In genomic region chr15:84570164-84570692, GRCh38 we compare ENCODE assay signal across 8 cellular contexts. TPM values are rescaled to one million over a fixed set of nuclear protein-coding genes. Genes with fewer than 3 reads are reported as not detected.
DNase-seq lines count a peak whose midpoint lies in the region; ATAC-seq and TF ChIP-seq lines count a peak whose summit lies in the region.

No MANE protein-coding gene starts in this region.

- peaks cover 45% of the 10 kb centered on the region for H3K79me2 ChIP-seq in GM23248 (ENCODE audit: insufficient read depth)

- H3K9me3 ChIP-seq in GM23248 (ENCODE audit: low read depth) (no peaks in the 10 kb centered on the region), ascending aorta (no peaks in the 10 kb centered on the region)

- H3K27ac ChIP-seq in GM23248, result peak overlapping the region; percentile 92
- H3K27ac ChIP-seq in ascending aorta, result peak overlapping the region; percentile 97 to 98

- no peak for ATAC-seq in HG02763 (IDR thresholded peaks at IDR 0.05; ENCODE audit: unreplicated experiment)

- H3K4me3 ChIP-seq in GM23248 (peak overlapping the region; percentile 91), ascending aorta (peak overlapping the region; percentile 73 to 89), skeletal muscle cell (ENCODE audit: low read depth, low read length) (peak overlapping the region; percentile 66)

- intact Hi-C loops in ascending aorta (cut with DNase I), result no loop called here

- no peak for TF ChIP-seq CTCF in ascending aorta (IDR thresholded peaks at IDR 0.05)

- H2AFZ ChIP-seq in GM23248, result peak overlapping the region; percentile 94

- no peaks in the 10 kb centered on the region for H4K20me1 ChIP-seq in GM23248 (ENCODE audit: insufficient read depth)

- DNase-seq in AG20443 (ENCODE audit: low spot score) (peak; percentile 61), GM23248 (peak; percentile 76), T-helper 1 cell (peak; percentile 13 to 58 (median 41)), ascending aorta (ENCODE audit: low spot score in 2 of 2) (peak in 1 of 2 donors; percentile 80), hepatic stellate cell (ENCODE audit: low spot score) (peak; percentile 24), skeletal muscle cell (ENCODE audit: low read depth) (no peak), A172 (ENCODE audit: low spot score) (no peak)

- H3K9ac ChIP-seq in GM23248, result peak overlapping the region; percentile 96

- H3K36me3 ChIP-seq in GM23248 (ENCODE audit: low read depth), result peaks cover 2% of the 10 kb centered on the region; the same call in 1 of the 2 replicates
- H3K36me3 ChIP-seq in ascending aorta, result no peaks in the 10 kb centered on the region

- WGBS in GM23248 (ENCODE audit: low coverage in 1 of 2, low lambda C conversion rate in 2 of 2, missing lambda C conversion rate in 2 of 2), 2 experiments, result 1 to 2% methylated on average over 35 to 36 of the region's 48 CpGs

- H3K9me2 ChIP-seq in GM23248 (ENCODE audit: insufficient read depth), result no peaks in the 10 kb centered on the region

- H3K4me1 ChIP-seq in GM23248 (ENCODE audit: insufficient read depth), result peaks cover 20% of the 10 kb centered on the region
- peaks cover 0 to 5% of the 10 kb centered on the region in 2 donors for H3K4me1 ChIP-seq in ascending aorta

- H3K27me3 ChIP-seq in GM23248 (replicated peaks; ENCODE audit: insufficient read depth) (no peaks in the 10 kb centered on the region), ascending aorta (no peaks in the 10 kb centered on the region)

- in situ Hi-C loops in GM23248 (cut with MboI), result no loop called here

- peaks cover 15% of the 10 kb centered on the region for H3F3A ChIP-seq in GM23248 (ENCODE audit: insufficient read depth)

- peak overlapping the region; percentile 99 for H3K4me2 ChIP-seq in GM23248 (ENCODE audit: unreplicated experiment)

RNA-seq across cellular contexts. Expression of gene ZSCAN2, which starts 30.6 kb away (rescaled TPM):
- 3.4 and 15.0 TPM in 2 replicates for total RNA-seq in GM23248 (2014; rRNA removed; shearing (Covaris generic))
- polyA plus RNA-seq in GM23248 (2016; fragmentation: Nextera tagmentation; extraction: Ambion mirVana), result 2.8 and 2.9 TPM in 2 replicates
- 4.6 TPM for total RNA-seq in ascending aorta
- total RNA-seq in A172 (2014; rRNA removed; shearing (Covaris generic)), result 13.2 and 17.5 TPM in 2 replicates

Comparison
In these comparisons a context has a peak if more than half of its experiments do, and no peak if none do; other contexts are left out.
1. DNase-seq: peak in AG20443 (single experiment), GM23248 (single experiment), T-helper 1 cell (5 of 5) and hepatic stellate cell (single experiment); none in skeletal muscle cell (single experiment) and A172 (single experiment).
2. Peak in every context shown above with its lines, with median percentiles within 50 percentile points of each other: H3K4me3 ChIP-seq.